ENCODE assay signal across 27 cellular contexts in the genomic region with DNA sequence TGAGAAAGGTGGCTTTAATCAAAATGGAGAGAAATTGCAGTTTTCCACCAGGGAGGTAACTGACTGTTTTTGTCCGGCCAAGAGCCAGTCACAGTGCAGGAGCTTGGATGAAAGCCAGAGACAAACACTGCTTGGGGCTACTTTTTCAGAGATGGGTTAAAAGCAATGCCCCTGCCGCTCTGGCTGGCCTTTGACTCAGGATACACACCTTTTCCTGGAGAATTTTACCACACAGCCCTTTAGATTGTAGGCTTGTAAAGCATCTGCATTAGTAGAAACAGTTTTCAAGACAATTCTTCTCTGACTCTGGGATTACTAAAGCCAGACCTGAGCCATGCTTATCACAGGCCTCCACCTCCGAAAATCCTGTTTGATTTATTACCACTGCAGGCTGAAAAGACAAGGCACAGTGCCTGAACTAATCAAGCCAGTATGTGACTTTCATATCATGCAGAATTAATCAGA.
A peak's percentile ranks its signal among the peaks of the same experiment; 100 is the strongest.
DNase-seq lines count a peak whose midpoint lies in the region; ATAC-seq and TF ChIP-seq lines count a peak whose summit lies in the region.
"Had no signal": no experiment of that assay in that cellular context is flagged by ENCODE, and none has a peak within 500 bp of the region (broad histone marks: within the 10 kb centered on the region; RNA-seq: fewer than 3 reads in every experiment).

No MANE protein-coding gene starts in this region.

- H3K27ac Mint-ChIP-seq in activated naive CD4-positive, alpha-beta T cell treated with anti-CD3 and anti-CD28 coated beads, Interleukin-2, amount 10 ng/mL, durations not matched to agents 7 days and 5 days: no peak overlapping the region
- H3K27ac Mint-ChIP-seq: naive thymus-derived CD4-positive, alpha-beta T cell; T-helper 1 cell treated with Interleukin-12 subunit alpha and Interleukin-12 subunit beta and Interleukin-4 antibody, amounts not matched to agents 30 μg/mL and 1 μg/mL, for 36 hours had no signal

- H3K36me3 Mint-ChIP-seq in activated naive CD4-positive, alpha-beta T cell treated with anti-CD3 and anti-CD28 coated beads, Interleukin-2, amount 10 ng/mL, durations not matched to agents 7 days and 5 days: no peaks in the 10 kb centered on the region
- H3K36me3 Mint-ChIP-seq: naive thymus-derived CD4-positive, alpha-beta T cell had no signal

- no peak for TF ChIP-seq CTCF in adrenal gland (IDR thresholded peaks at IDR 0.05)

- no peaks in the 10 kb centered on the region for H3K9me3 Mint-ChIP-seq in activated naive CD4-positive, alpha-beta T cell treated with anti-CD3 and anti-CD28 coated beads, Interleukin-2, amount 10 ng/mL, durations not matched to agents 7 days and 5 days
- H3K9me3 Mint-ChIP-seq: activated T-cell treated with anti-CD3 and anti-CD28 coated beads, Interleukin-2, amount 50 U/mL, for 4 hours; T-helper 1 cell treated with Interleukin-12 subunit alpha and Interleukin-12 subunit beta and Interleukin-4 antibody, amounts not matched to agents 30 μg/mL and 1 μg/mL, for 36 hours had no signal

- peak; percentile 9 for DNase-seq in COR-L47 (lab: John Stamatoyannopoulos, UW)
- peak; percentile 12 for DNase-seq in NCI-H226
- peak in 5 of 7 donors; percentile 23 to 65 (median 30) for DNase-seq in adrenal gland
- peak; percentile 89 for DNase-seq in islet precursor cell
- DNase-seq in mesenteric fat pad (ENCODE audit: low spot score): no peak
- no peak for DNase-seq in activated naive CD4-positive, alpha-beta T cell treated with anti-CD3 and anti-CD28 coated beads, Interleukin-2, amount 10 ng/mL, durations not matched to agents 7 days and 5 days
- no peak for DNase-seq in right cardiac atrium
- DNase-seq: activated CD4-positive, alpha-beta T cell treated with anti-CD3 and anti-CD28 coated beads for 4 hours; activated T-cell treated with anti-CD3 and anti-CD28 coated beads, Interleukin-2, amount 50 U/mL, for 4 hours; amygdala; Caco-2; central memory CD4-positive, alpha-beta T cell; dermis blood vessel endothelial cell; DMS79 treated with DMSO at 0.1 percent for 48 hours; glutamatergic neuron; naive thymus-derived CD4-positive, alpha-beta T cell; NCI-H1048; NCI-H2029; NCI-H774; small intestine; stimulated activated CD4-positive, alpha-beta T cell treated with anti-CD3 and anti-CD28 coated beads, Interleukin-1b, Interleukin-23, amount 100 ng/mL, for 48 hours; upper lobe of right lung had no signal

- H3K4me1 Mint-ChIP-seq in activated naive CD4-positive, alpha-beta T cell treated with anti-CD3 and anti-CD28 coated beads, Interleukin-2, amount 10 ng/mL, durations not matched to agents 7 days and 5 days: no peaks in the 10 kb centered on the region
- H3K4me1 Mint-ChIP-seq: naive thymus-derived CD4-positive, alpha-beta T cell had no signal

- no peak overlapping the region for H3K4me3 Mint-ChIP-seq in activated naive CD4-positive, alpha-beta T cell treated with anti-CD3 and anti-CD28 coated beads, Interleukin-2, amount 10 ng/mL, durations not matched to agents 7 days and 5 days
- H3K4me3 Mint-ChIP-seq: activated T-cell treated with anti-CD3 and anti-CD28 coated beads, Interleukin-2, amount 50 U/mL, for 4 hours; naive thymus-derived CD4-positive, alpha-beta T cell; T-helper 1 cell treated with Interleukin-12 subunit alpha and Interleukin-12 subunit beta and Interleukin-4 antibody, amounts not matched to agents 30 μg/mL and 1 μg/mL, for 36 hours had no signal

- no peaks in the 10 kb centered on the region for H3K36me3 ChIP-seq in adrenal gland (replicated peaks in 1 of 2)
- H3K36me3 ChIP-seq: BLaER1, SJSA1, upper lobe of right lung had no signal

- CTCF ChIA-PET in activated naive CD4-positive, alpha-beta T cell treated with anti-CD3 and anti-CD28 coated beads, Interleukin-2, amount 10 ng/mL, durations not matched to agents 7 days and 5 days (lab: Charles Lee): no interaction called here

- ATAC-seq in right cardiac atrium: no peak
- no peak for ATAC-seq in HG03280 (IDR thresholded peaks at IDR 0.05; ENCODE audit: unreplicated experiment)
- ATAC-seq: activated T-cell treated with anti-CD3 and anti-CD28 coated beads, Interleukin-2, amount 50 U/mL, for 4 hours; left lobe of liver; naive thymus-derived CD4-positive, alpha-beta T cell; upper lobe of right lung had no signal

- H3K27me3 Mint-ChIP-seq in activated naive CD4-positive, alpha-beta T cell treated with anti-CD3 and anti-CD28 coated beads, Interleukin-2, amount 10 ng/mL, durations not matched to agents 7 days and 5 days: no peaks in the 10 kb centered on the region

- no peaks in the 10 kb centered on the region for H3K27me3 ChIP-seq in adrenal gland
- no peaks in the 10 kb centered on the region for H3K27me3 ChIP-seq in right cardiac atrium (ENCODE audit: control insufficient read depth, insufficient read depth)
- H3K27me3 ChIP-seq: BLaER1, SJSA1, upper lobe of right lung had no signal

- no peak for TF ChIP-seq POLR2A in adrenal gland (IDR thresholded peaks at IDR 0.05)

- H3K27ac ChIP-seq in adrenal gland (peak overlapping the region in 1 of 5 donors; percentile 22), right cardiac atrium (ENCODE audit: low read length) (no peak overlapping the region)
- H3K27ac ChIP-seq: BLaER1, SJSA1, upper lobe of right lung had no signal

- H3K4me1 ChIP-seq in adrenal gland (replicated peaks in 1 of 2): peaks cover 7 to 15% of the 10 kb centered on the region in 2 donors
- no peaks in the 10 kb centered on the region for H3K4me1 ChIP-seq in right cardiac atrium (ENCODE audit: control insufficient read depth, insufficient read depth, low read length)
- H3K4me1 ChIP-seq: Caco-2, upper lobe of right lung had no signal

- intact Hi-C loops in adrenal gland (cut with DNase I): loop anchor here in 1 of 2 donors (10.0 kb wide), 1 partner anchor 53 kb away; no protein-coding TSS in a partner anchor
- intact Hi-C loops in right cardiac atrium (cut with DNase I): no loop called here

- H3K9me3 ChIP-seq in adrenal gland (replicated peaks in 1 of 3) (no peaks in the 10 kb centered on the region), right cardiac atrium (ENCODE audit: control insufficient read depth, low read length) (no peaks in the 10 kb centered on the region)
- H3K9me3 ChIP-seq: BLaER1, Caco-2, SJSA1, upper lobe of right lung had no signal

- no peak overlapping the region for H3K4me3 ChIP-seq in adrenal gland
- no peak overlapping the region for H3K4me3 ChIP-seq in right cardiac atrium (ENCODE audit: low read length)
- H3K4me3 ChIP-seq: BLaER1, SJSA1, upper lobe of right lung had no signal

- WGBS in adrenal gland, 4 donors: 24 to 32% (median 27%) methylated on average over 3 of the region's 3 CpGs
- 60% methylated on average over 3 of the region's 3 CpGs for WGBS in right cardiac atrium

Comparison
In these comparisons a context has a peak if more than half of its experiments do, and no peak if none do; other contexts are left out.
1. DNase-seq: peak in COR-L47 (single experiment), NCI-H226 (single experiment), adrenal gland (5 of 7) and islet precursor cell (single experiment); none in mesenteric fat pad (single experiment), activated naive CD4-positive, alpha-beta T cell treated with anti-CD3 and anti-CD28 coated beads, Interleukin-2, amount 10 ng/mL, durations not matched to agents 7 days and 5 days (single experiment) and right cardiac atrium (0 of 3).